ENCODE assay signal across 1 cellular context in the genomic region with DNA sequence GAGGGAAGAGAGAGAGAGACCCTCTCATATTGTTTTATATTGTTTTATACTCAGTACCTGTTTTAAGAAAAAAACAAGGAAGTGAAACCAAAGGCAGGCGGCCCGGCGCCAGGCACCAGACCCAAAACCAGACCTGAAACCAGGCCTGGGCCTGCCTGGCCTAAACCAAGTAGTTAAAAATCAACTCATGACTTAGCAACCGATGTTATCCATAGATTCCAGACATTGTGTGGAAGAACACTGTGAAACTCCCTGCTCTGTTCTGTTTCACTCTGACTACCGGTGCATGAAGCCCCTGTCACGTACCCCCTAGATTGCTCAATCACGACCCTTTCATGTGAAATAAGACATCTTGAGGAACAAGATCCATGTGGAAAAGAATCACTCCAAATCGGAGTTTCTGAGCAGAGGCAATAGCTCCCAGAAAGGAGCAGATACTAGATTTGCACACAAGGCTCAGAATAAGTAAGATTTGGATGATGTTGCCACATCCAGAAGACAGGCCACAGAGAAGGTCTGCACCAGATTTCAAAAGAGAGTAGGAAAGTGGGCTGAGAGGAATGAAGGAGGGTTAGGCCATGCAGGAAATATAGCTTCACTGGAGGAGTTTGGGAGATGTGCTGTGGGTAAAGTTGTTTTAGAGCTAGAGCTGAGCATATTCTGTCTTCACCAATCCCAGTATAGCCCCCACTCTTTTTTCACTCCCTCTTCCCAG.
TF ChIP-seq lines count a peak whose summit lies in the region.

No MANE protein-coding gene starts in this region.

TF ChIP-seq in SK-N-SH treated with all-trans-retinoic acid at 6 μM for 48 hours, 23 proteins besides CTCF, POLR2A, EP300 and RAD21 (continued from another document):
- TF ChIP-seq TSHZ2 (CRISPR knock-in tag; IDR thresholded peaks at IDR 0.05) (no peak), ZNF70 (CRISPR knock-in tag; IDR thresholded peaks at IDR 0.05) (no peak), PPARA (CRISPR knock-in tag; IDR thresholded peaks at IDR 0.05; ENCODE audit: borderline replicate concordance) (no peak), ZNF8 (CRISPR knock-in tag; IDR thresholded peaks at IDR 0.05) (no peak)
